In genomic region chr5:148281336-148281735, GRCh38 we compare ENCODE assay signal across 11 cellular contexts. TPM values are rescaled to one million over a fixed set of nuclear protein-coding genes. Genes with fewer than 3 reads are reported as not detected.
DNase-seq lines count a peak whose midpoint lies in the region; ATAC-seq, FAIRE-seq and TF ChIP-seq lines count a peak whose summit lies in the region.
"Not testable (repeated sequence)": the region's sequence is repeated elsewhere in the genome, so short reads cannot be mapped to it uniquely, and the experiment has no call there.
"Had no signal": no experiment of that assay in that cellular context is flagged by ENCODE, and none has a peak within 500 bp of the region (broad histone marks: within the 10 kb centered on the region; RNA-seq: fewer than 3 reads in every experiment).

No MANE protein-coding gene starts in this region.

- peak overlapping the region; percentile 44; the same call in 1 of the 2 replicates for H3K27ac ChIP-seq in HUES6 (ENCODE audit: low read depth, low read length)
- H3K27ac ChIP-seq in iPS-20b (ENCODE audit: low read length), result not testable (repeated sequence)

- peak; percentile 27 for FAIRE-seq in urothelium cell line (lab: Jason Lieb, UNC)

- H3K4me3 ChIP-seq in HUES6 (ENCODE audit: low read depth, low read length), result peak overlapping the region; percentile 24
- peak overlapping the region; percentile 30; the same call in 1 of the 2 replicates for H3K4me3 ChIP-seq in iPS-20b (ENCODE audit: low read length)

- POLR2A ChIA-PET in WTC11 (lab: Charles Lee), result not testable (repeated sequence)

- CTCF ChIA-PET in Calu3 (lab: Charles Lee) (interaction anchor here (0.7 to 1.3 kb wide), 4 partner anchors 10 to 13 kb away, joined by 3 to 5 read pairs (median 4); partner anchors contain the start of gene SPINK13), WTC11 (lab: Charles Lee) (interaction anchor here (1.3 to 1.4 kb wide), 2 partner anchors 10 to 117 kb away, joined by 3 to 6 read pairs; no protein-coding TSS in a partner anchor)

- H3K4me1 ChIP-seq in HUES6 (ENCODE audit: control insufficient read depth, insufficient read depth, low read length), result peaks cover 12% of the 10 kb centered on the region
- H3K4me1 ChIP-seq in iPS-20b (ENCODE audit: insufficient read depth, low read length), result not testable (repeated sequence)

- H3K9me3 Mint-ChIP-seq in Calu3 (ENCODE audit: low read depth, unreplicated experiment) (peaks cover 12% of the 10 kb centered on the region), WTC11 (peaks cover 28% of the 10 kb centered on the region)

- BruUV-seq in Calu3 (replicated peaks; lab: Mats Ljungman, UMichigan), result not testable (repeated sequence)

- not testable (repeated sequence) for H3K4me1 Mint-ChIP-seq in Calu3 (ENCODE audit: low read depth, unreplicated experiment)
- H3K4me1 Mint-ChIP-seq in WTC11, result peaks cover 23% of the 10 kb centered on the region

- H3K9me3 ChIP-seq in HUES6 (ENCODE audit: control insufficient read depth, insufficient read depth, low read depth, low read length); iPS-20b (ENCODE audit: insufficient read depth, low read depth, low read length): not testable (repeated sequence)

- not testable (repeated sequence) for TF ChIP-seq CTCF in Calu3 (IDR thresholded peaks at IDR 0.05; ENCODE audit: unreplicated experiment); WTC11 (IDR thresholded peaks at IDR 0.05)

- not testable (repeated sequence) for H3K27me3 Mint-ChIP-seq in Calu3 (ENCODE audit: unreplicated experiment); WTC11 (ENCODE audit: low read depth)

- H3K36me3 ChIP-seq in HUES6 (ENCODE audit: control insufficient read depth, insufficient read depth, low read length); iPS-20b (ENCODE audit: insufficient read depth, low read depth, low read length): not testable (repeated sequence)

- intact Hi-C loops in Calu3 (cut with micrococcal nuclease; ENCODE audit: unreplicated experiment), result not testable (repeated sequence)

- H3K4me3 Mint-ChIP-seq in Calu3 (ENCODE audit: low read depth, unreplicated experiment), result not testable (repeated sequence)
- H3K4me3 Mint-ChIP-seq in WTC11, result peak overlapping the region; percentile 29; the same call in 1 of the 2 replicates

- peak; percentile 62 for ATAC-seq in GM18511 (IDR thresholded peaks at IDR 0.05; ENCODE audit: unreplicated experiment)
- ATAC-seq in HG02588 (IDR thresholded peaks at IDR 0.05; ENCODE audit: unreplicated experiment), result peak; percentile 67
- ATAC-seq in WTC11, result not testable (repeated sequence)

- H3K27ac Mint-ChIP-seq in Calu3 (ENCODE audit: unreplicated experiment); WTC11: not testable (repeated sequence)

- not testable (repeated sequence) for H3K36me3 Mint-ChIP-seq in Calu3 (ENCODE audit: insufficient read depth, unreplicated experiment); WTC11

- H3K27me3 ChIP-seq in HUES6 (ENCODE audit: control insufficient read depth, insufficient read depth, low read length); iPS-20b (ENCODE audit: insufficient read depth, low read length): not testable (repeated sequence)

- peak; percentile 4 for DNase-seq in Calu3
- DNase-seq in WTC11 (ENCODE audit: low spot score); urothelium cell line (ENCODE audit: low spot score): not testable (repeated sequence)

- H3K9ac ChIP-seq in HUES6 (ENCODE audit: low read length), result peak overlapping the region; percentile 46
- H3K9ac ChIP-seq in iPS-20b (ENCODE audit: low read depth, low read length), result not testable (repeated sequence)

RNA-seq across cellular contexts. Expression of gene SPINK13, which starts 12.7 kb away (rescaled TPM):
- total RNA-seq in Calu3 (2022) (not detected in 2 replicates), WTC11 (2021) (0.17 TPM in 1 of 3 replicates, not detected in the others)
- total RNA-seq: Caco-2; CD4-positive, alpha-beta T cell; H4; LHCN-M2 had no signal

RNA-seq across cellular contexts. Expression of gene SPINK7, which starts 30.9 kb away (rescaled TPM):
- total RNA-seq in Calu3 (2022) (not detected in 2 replicates), WTC11 (2021) (not detected in 3 replicates)
- total RNA-seq: Caco-2; CD4-positive, alpha-beta T cell; H4; LHCN-M2 had no signal

RNA-seq across cellular contexts. Expression of gene MARCOL, which starts 43.0 kb away (rescaled TPM):
- total RNA-seq in Calu3 (2022) (not detected in 2 replicates), WTC11 (2021) (not detected in 3 replicates)
- total RNA-seq: Caco-2; CD4-positive, alpha-beta T cell; H4; LHCN-M2 had no signal

RNA-seq across cellular contexts. Expression of gene SPINK9, which starts 54.0 kb away (rescaled TPM):
- total RNA-seq in Calu3 (2022), result not detected in 2 replicates
- total RNA-seq in WTC11 (2021), result not detected in 3 replicates
- total RNA-seq: Caco-2; CD4-positive, alpha-beta T cell; H4; LHCN-M2 had no signal
